8 cellular contexts compared by ENCODE assay signal in genomic region chr11:130001491-130002351, GRCh38. TPM values are rescaled to one million over a fixed set of nuclear protein-coding genes. Genes with fewer than 3 reads are reported as not detected.
DNase-seq lines count a peak whose midpoint lies in the region; ATAC-seq and TF ChIP-seq lines count a peak whose summit lies in the region.

No MANE protein-coding gene starts in this region.

- peak overlapping the region; percentile 90 for H3K9ac ChIP-seq in OCI-LY3 (ENCODE audit: low read length)

- H3K36me3 Mint-ChIP-seq in progenitor cell of endocrine pancreas (ENCODE audit: insufficient read depth): peaks cover 5% of the 10 kb centered on the region

- peak overlapping the region; percentile 90 for H3K4me3 ChIP-seq in OCI-LY3 (ENCODE audit: low read length)

- TF ChIP-seq CTCF in OCI-LY3 (IDR thresholded peaks at IDR 0.05; ENCODE audit: low read depth, low read length) (no peak), progenitor cell of endocrine pancreas (IDR thresholded peaks at IDR 0.05; ENCODE audit: unreplicated experiment) (no peak)

- peak; percentile 7 for ATAC-seq in GM18858 (IDR thresholded peaks at IDR 0.05; ENCODE audit: unreplicated experiment)
- peak; percentile 25 for ATAC-seq in HG03095 (IDR thresholded peaks at IDR 0.05; ENCODE audit: unreplicated experiment)
- peak; percentile 48 to 50 for ATAC-seq in left cardiac atrium

- no peaks in the 10 kb centered on the region for H3K9me3 Mint-ChIP-seq in progenitor cell of endocrine pancreas (ENCODE audit: low read depth)

- peaks cover 15% of the 10 kb centered on the region for H3K4me1 ChIP-seq in OCI-LY3 (ENCODE audit: low read length)

- H3K27ac ChIP-seq in OCI-LY3 (ENCODE audit: low read length) (peak overlapping the region; percentile 90), adipose tissue (ENCODE audit: low read depth, low read length) (peak overlapping the region; percentile 100)

- H3K79me2 ChIP-seq in OCI-LY3 (ENCODE audit: low read length): peaks cover 36% of the 10 kb centered on the region

- peak overlapping the region; percentile 96 for H3K4me3 Mint-ChIP-seq in progenitor cell of endocrine pancreas (ENCODE audit: low read depth)

- H4K20me1 ChIP-seq in OCI-LY3 (ENCODE audit: insufficient read depth, low read length): peaks cover 3% of the 10 kb centered on the region; the same call in 1 of the 2 replicates

- intact Hi-C loops in left cardiac atrium (cut with DNase I): loop anchor here in 1 of 2 donors (2.0 to 5.0 kb wide), 2 partner anchors 67 to 121 kb away; partner anchors contain the start of gene APLP2

- WGBS in adipose tissue, 3 donors: 1 to 2% (median 1%) methylated on average over 47 to 90 of the region's 90 CpGs

- H3K4me1 Mint-ChIP-seq in progenitor cell of endocrine pancreas (ENCODE audit: low read depth): peaks cover 29% of the 10 kb centered on the region

- no peak overlapping the region for H2AFZ ChIP-seq in OCI-LY3 (ENCODE audit: low read depth, low read length)

- H3K36me3 ChIP-seq in OCI-LY3 (replicated peaks; ENCODE audit: low read depth, low read length): peaks cover 5% of the 10 kb centered on the region

- H3K27me3 ChIP-seq in OCI-LY3 (ENCODE audit: low read depth, low read length): no peaks in the 10 kb centered on the region

- peak overlapping the region; percentile 97 for H3K4me2 ChIP-seq in OCI-LY3 (ENCODE audit: low read length)

- H3K27ac Mint-ChIP-seq in progenitor cell of endocrine pancreas: peak overlapping the region; percentile 100

- no peaks in the 10 kb centered on the region for H3K9me3 ChIP-seq in OCI-LY3 (ENCODE audit: insufficient read depth, low read length)

- no peaks in the 10 kb centered on the region for H3K27me3 Mint-ChIP-seq in progenitor cell of endocrine pancreas

- DNase-seq in AG20443 (ENCODE audit: low spot score): peak; percentile 84
- peak; percentile 55 for DNase-seq in left cardiac atrium
- DNase-seq in progenitor cell of endocrine pancreas (ENCODE audit: low spot score, unreplicated experiment): no peak
- DNase-seq in islet precursor cell: no peak

RNA-seq across cellular contexts. Expression of gene PRDM10, which starts 0.9 kb away (rescaled TPM):
- polyA plus RNA-seq in adipose tissue: 1 to 10 TPM; 1.4 to 2.5 (median 1.8) TPM
- total RNA-seq in left cardiac atrium: 1 to 10 TPM; 3.8 to 6.1 TPM
- total RNA-seq in progenitor cell of endocrine pancreas: 19.3 and 23.4 TPM in 2 replicates

Comparison
In these comparisons a context has a peak if more than half of its experiments do, and no peak if none do; other contexts are left out.
1. DNase-seq: peak in AG20443 (single experiment) and left cardiac atrium (single experiment); none in progenitor cell of endocrine pancreas (single experiment) and islet precursor cell (single experiment).
2. Peak in every context shown above with its lines, with median percentiles within 50 percentile points of each other: ATAC-seq.